Comparison of ENCODE assay signal across 15 cellular contexts in genomic region chr17:57979076-57979475, GRCh38. TPM values are rescaled to one million over a fixed set of nuclear protein-coding genes. Genes with fewer than 3 reads are reported as not detected.
DNase-seq lines count a peak whose midpoint lies in the region; ATAC-seq and TF ChIP-seq lines count a peak whose summit lies in the region.
"Had no signal": no experiment of that assay in that cellular context is flagged by ENCODE, and none has a peak within 500 bp of the region (broad histone marks: within the 10 kb centered on the region; RNA-seq: fewer than 3 reads in every experiment).

No MANE protein-coding gene starts in this region.

- peaks cover 4% of the 10 kb centered on the region for H3K4me1 ChIP-seq in HEK293 (ENCODE audit: control insufficient read depth, insufficient read depth, low read length)

- ATAC-seq in activated CD4-positive, alpha-beta T cell treated with anti-CD3 and anti-CD28 coated beads for 36 hours, result no peak
- no peak for ATAC-seq in naive thymus-derived CD8-positive, alpha-beta T cell
- no peak for ATAC-seq in SK-N-SH treated with all-trans-retinoic acid at 6 μM for 48 hours
- ATAC-seq: GM23338 had no signal

- no peak overlapping the region for H3K4me3 ChIP-seq in HEK293 (ENCODE audit: low read depth, low read length)
- H3K4me3 ChIP-seq: GM23338 had no signal

- peaks cover 58% of the 10 kb centered on the region for H3K36me3 Mint-ChIP-seq in activated CD4-positive, alpha-beta T cell treated with anti-CD3 and anti-CD28 coated beads for 36 hours (ENCODE audit: low read depth)
- peaks cover 11 to 95% (median 20%) of the 10 kb centered on the region in 3 donors for H3K36me3 Mint-ChIP-seq in naive thymus-derived CD8-positive, alpha-beta T cell
- peaks cover 70% of the 10 kb centered on the region for H3K36me3 Mint-ChIP-seq in activated naive CD4-positive, alpha-beta T cell treated with anti-CD3 and anti-CD28 coated beads, Interleukin-2, amount 10 ng/mL, durations not matched to agents 7 days and 5 days

- H3K27ac ChIP-seq in HEK293 (ENCODE audit: extremely low read depth, low read depth, low read length) (no peak overlapping the region), cingulate gyrus (ENCODE audit: low read depth, low read length) (peak overlapping the region; percentile 22)
- H3K27ac ChIP-seq: 22Rv1 had no signal

- no peaks in the 10 kb centered on the region for H3K27me3 Mint-ChIP-seq in activated CD4-positive, alpha-beta T cell treated with anti-CD3 and anti-CD28 coated beads for 36 hours
- no peaks in the 10 kb centered on the region for H3K27me3 Mint-ChIP-seq in naive thymus-derived CD8-positive, alpha-beta T cell
- H3K27me3 Mint-ChIP-seq in activated naive CD4-positive, alpha-beta T cell treated with anti-CD3 and anti-CD28 coated beads, Interleukin-2, amount 10 ng/mL, durations not matched to agents 7 days and 5 days, result no peaks in the 10 kb centered on the region
- H3K27me3 Mint-ChIP-seq: CD8-positive, alpha-beta memory T cell had no signal

- no peaks in the 10 kb centered on the region for H3K9me3 Mint-ChIP-seq in activated CD4-positive, alpha-beta T cell treated with anti-CD3 and anti-CD28 coated beads for 36 hours (ENCODE audit: low read depth)
- no peaks in the 10 kb centered on the region for H3K9me3 Mint-ChIP-seq in naive thymus-derived CD8-positive, alpha-beta T cell
- no peaks in the 10 kb centered on the region for H3K9me3 Mint-ChIP-seq in activated naive CD4-positive, alpha-beta T cell treated with anti-CD3 and anti-CD28 coated beads, Interleukin-2, amount 10 ng/mL, durations not matched to agents 7 days and 5 days
- H3K9me3 Mint-ChIP-seq: CD14-positive monocyte; CD8-positive, alpha-beta memory T cell; GM23338 had no signal

- CTCF ChIA-PET in activated CD4-positive, alpha-beta T cell treated with anti-CD3 and anti-CD28 coated beads for 36 hours (lab: Charles Lee), result interaction anchor here (0.6 to 4.2 kb wide), 4 partner anchors 18 to 365 kb away, joined by 3 to 12 read pairs (median 3); no protein-coding TSS in a partner anchor
- CTCF ChIA-PET in HEK293 (lab: Yijun Ruan, JAX), result interaction anchor here (0.5 to 3.9 kb wide), 5 partner anchors 21 to 121 kb away, joined by 3 to 15 read pairs (median 5); no protein-coding TSS in a partner anchor
- CTCF ChIA-PET in activated naive CD4-positive, alpha-beta T cell treated with anti-CD3 and anti-CD28 coated beads, Interleukin-2, amount 10 ng/mL, durations not matched to agents 7 days and 5 days (lab: Charles Lee), result interaction anchor here (0.9 kb wide), 1 partner anchor 16 kb away, joined by 3 read pairs; no protein-coding TSS in a partner anchor

- POLR2A ChIA-PET in activated CD4-positive, alpha-beta T cell treated with anti-CD3 and anti-CD28 coated beads for 36 hours (lab: Charles Lee), result no interaction called here
- POLR2A ChIA-PET in HEK293 (lab: Yijun Ruan, JAX), result interaction anchor here (0.8 to 2.1 kb wide), 2 partner anchors 23 to 40 kb away, joined by 3 to 6 read pairs; partner anchors contain the start of gene CUEDC1
- POLR2A ChIA-PET in naive thymus-derived CD8-positive, alpha-beta T cell (lab: Charles Lee), result interaction anchor here (0.6 to 1.2 kb wide), 2 partner anchors 20 to 124 kb away, joined by 3 to 8 read pairs; no protein-coding TSS in a partner anchor

- H3K9me3 ChIP-seq in HEK293 (ENCODE audit: control insufficient read depth, insufficient read depth, low read depth, low read length), result no peaks in the 10 kb centered on the region

- intact Hi-C loops in activated CD4-positive, alpha-beta T cell treated with anti-CD3 and anti-CD28 coated beads for 36 hours (cut with DNase I, micrococcal nuclease), result no loop called here

- H3K4me3 Mint-ChIP-seq in activated CD4-positive, alpha-beta T cell treated with anti-CD3 and anti-CD28 coated beads for 36 hours, result no peak overlapping the region
- no peak overlapping the region for H3K4me3 Mint-ChIP-seq in naive thymus-derived CD8-positive, alpha-beta T cell
- no peak overlapping the region for H3K4me3 Mint-ChIP-seq in activated naive CD4-positive, alpha-beta T cell treated with anti-CD3 and anti-CD28 coated beads, Interleukin-2, amount 10 ng/mL, durations not matched to agents 7 days and 5 days
- H3K4me3 Mint-ChIP-seq: CD14-positive monocyte; CD8-positive, alpha-beta memory T cell; GM23338 had no signal

- peak overlapping the region; percentile 37 for H3K27ac Mint-ChIP-seq in activated CD4-positive, alpha-beta T cell treated with anti-CD3 and anti-CD28 coated beads for 36 hours
- peak overlapping the region in 6 of 10 donors; percentile 2 to 89 (median 52) for H3K27ac Mint-ChIP-seq in naive thymus-derived CD8-positive, alpha-beta T cell
- no peak overlapping the region for H3K27ac Mint-ChIP-seq in activated naive CD4-positive, alpha-beta T cell treated with anti-CD3 and anti-CD28 coated beads, Interleukin-2, amount 10 ng/mL, durations not matched to agents 7 days and 5 days
- H3K27ac Mint-ChIP-seq: GM23338 had no signal

- peaks cover 80 to 93% of the 10 kb centered on the region in 2 experiments for H3K36me3 ChIP-seq in HEK293 (ENCODE audit: control insufficient read depth in 2 of 2, insufficient read depth in 1 of 2, low read length in 2 of 2)

- DNase-seq in activated CD4-positive, alpha-beta T cell treated with anti-CD3 and anti-CD28 coated beads for 36 hours, result no peak
- DNase-seq in activated CD4-positive, alpha-beta T cell treated with anti-CD3 and anti-CD28 coated beads for 4 hours, result no peak
- no peak for DNase-seq in naive thymus-derived CD8-positive, alpha-beta T cell
- DNase-seq in NCI-H2227 treated with DMSO at 0.1 percent for 48 hours (lab: John Stamatoyannopoulos, UW), result no peak
- DNase-seq in activated naive CD4-positive, alpha-beta T cell treated with anti-CD3 and anti-CD28 coated beads, Interleukin-2, amount 10 ng/mL, durations not matched to agents 7 days and 5 days, result no peak
- DNase-seq: Calu3; CD8-positive, alpha-beta memory T cell; DMS 273 treated with DMSO at 0.1 percent for 48 hours; H7 had no signal

- no peak for TF ChIP-seq CTCF in HEK293 (tag by site-specific recombination; IDR thresholded peaks at IDR 0.05)

- peaks cover 30% of the 10 kb centered on the region for H3K4me1 Mint-ChIP-seq in activated CD4-positive, alpha-beta T cell treated with anti-CD3 and anti-CD28 coated beads for 36 hours
- H3K4me1 Mint-ChIP-seq in naive thymus-derived CD8-positive, alpha-beta T cell, result peaks cover 24 to 45% (median 42%) of the 10 kb centered on the region in 4 donors
- H3K4me1 Mint-ChIP-seq in activated naive CD4-positive, alpha-beta T cell treated with anti-CD3 and anti-CD28 coated beads, Interleukin-2, amount 10 ng/mL, durations not matched to agents 7 days and 5 days, result peaks cover 21% of the 10 kb centered on the region

TF ChIP-seq in HEK293, 187 proteins besides CTCF, POLR2A, EP300 and RAD21 (continues in another document):
- no peak for TF ChIP-seq ZNF658 (tag by site-specific recombination; IDR thresholded peaks at IDR 0.05)
- TF ChIP-seq ZNF112 (tag by site-specific recombination; IDR thresholded peaks at IDR 0.05), result no peak
- TF ChIP-seq GLI4 (tag by site-specific recombination; IDR thresholded peaks at IDR 0.05), result no peak
- TF ChIP-seq ATF2 (tag by site-specific recombination; IDR thresholded peaks at IDR 0.05; ENCODE audit: low read depth), result no peak

TF ChIP-seq in SK-N-SH treated with all-trans-retinoic acid at 6 μM for 48 hours, 23 proteins besides CTCF, POLR2A, EP300 and RAD21:
- TF ChIP-seq TSHZ2 (CRISPR knock-in tag; IDR thresholded peaks at IDR 0.05) (no peak), ZC3H10 (CRISPR knock-in tag; IDR thresholded peaks at IDR 0.05) (no peak)

RNA-seq across cellular contexts. Expression of gene VEZF1, which starts 9.0 kb away (rescaled TPM):
- 10 to 100 TPM; 21.3 to 26.3 TPM for total RNA-seq in activated CD4-positive, alpha-beta T cell treated with anti-CD3 and anti-CD28 coated beads for 36 hours
- 10 to 100 TPM; 91.6 to 92.8 TPM for total RNA-seq in naive thymus-derived CD8-positive, alpha-beta T cell
- 10 to 100 TPM; 41.1 to 48.9 (median 42.1) TPM for polyA plus RNA-seq in naive thymus-derived CD8-positive, alpha-beta T cell

RNA-seq across cellular contexts. Expression of gene CUEDC1, which starts 23.9 kb away (rescaled TPM):
- total RNA-seq in activated CD4-positive, alpha-beta T cell treated with anti-CD3 and anti-CD28 coated beads for 36 hours, result under 1 TPM in 1 of 2 experiments, not detected in 1; 0.14 TPM
- under 1 TPM in 1 of 2 experiments, not detected in 1; 0.55 TPM for total RNA-seq in naive thymus-derived CD8-positive, alpha-beta T cell
- not detected for polyA plus RNA-seq in naive thymus-derived CD8-positive, alpha-beta T cell
- polyA plus RNA-seq: CD8-positive, alpha-beta memory T cell had no signal

RNA-seq across cellular contexts. Expression of gene SRSF1, which starts 28.0 kb away (rescaled TPM):
- total RNA-seq in activated CD4-positive, alpha-beta T cell treated with anti-CD3 and anti-CD28 coated beads for 36 hours, result 100 to 1,000 TPM; 271 to 368 TPM
- 100 to 1,000 TPM; 213 to 256 TPM for total RNA-seq in naive thymus-derived CD8-positive, alpha-beta T cell
- 10 to 100 TPM; 43.5 to 51.6 (median 45.4) TPM for polyA plus RNA-seq in naive thymus-derived CD8-positive, alpha-beta T cell
